Comparison of ENCODE assay signal across 22 cellular contexts in the genomic region with DNA sequence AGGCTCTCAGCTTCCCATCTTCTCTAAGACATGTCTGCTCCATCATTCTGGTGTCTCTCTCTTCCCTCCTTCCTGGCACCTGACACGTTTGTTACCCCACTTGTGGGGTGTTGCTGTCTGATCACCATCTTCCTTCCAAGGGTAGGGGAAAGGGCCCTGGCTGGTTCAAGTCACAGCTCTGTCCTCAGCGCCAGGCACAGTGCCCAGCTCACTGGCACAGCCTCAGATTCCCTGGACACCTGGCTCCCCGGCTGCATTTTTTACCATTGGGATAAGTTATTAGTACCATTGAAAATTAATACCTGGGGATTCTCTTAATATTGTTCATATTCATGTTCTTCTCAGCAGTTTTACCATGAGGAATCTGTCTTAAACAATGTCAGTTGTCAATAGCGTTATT. TPM values are rescaled to one million over a fixed set of nuclear protein-coding genes. Genes with fewer than 3 reads are reported as not detected.
A peak's percentile ranks its signal among the peaks of the same experiment; 100 is the strongest.
DNase-seq lines count a peak whose midpoint lies in the region; ATAC-seq and TF ChIP-seq lines count a peak whose summit lies in the region.
"Had no signal": no experiment of that assay in that cellular context is flagged by ENCODE, and none has a peak within 500 bp of the region (broad histone marks: within the 10 kb centered on the region; RNA-seq: fewer than 3 reads in every experiment).

No MANE protein-coding gene starts in this region.

- peaks cover 95% of the 10 kb centered on the region for H3K36me3 ChIP-seq in BLaER1
- H3K36me3 ChIP-seq in BLaER1 treated with 17β-estradiol and CSF1 and Interleukin-3, amounts not matched to agents 10 nM and 100 nM, result peaks cover 94 to 98% (median 96%) of the 10 kb centered on the region in 11 experiments
- H3K36me3 ChIP-seq in adrenal gland (replicated peaks in 1 of 2), result peaks cover 0 to 63% of the 10 kb centered on the region in 2 donors
- peaks cover 0 to 61% of the 10 kb centered on the region in 2 donors for H3K36me3 ChIP-seq in gastrocnemius medialis

- no peak overlapping the region for H3K4me3 ChIP-seq in BLaER1
- H3K4me3 ChIP-seq in BLaER1 treated with 17β-estradiol and CSF1 and Interleukin-3, amounts not matched to agents 10 nM and 100 nM, result no peak overlapping the region
- no peak overlapping the region for H3K4me3 ChIP-seq in adrenal gland
- no peak overlapping the region for H3K4me3 ChIP-seq in gastrocnemius medialis
- H3K4me3 ChIP-seq: GM12878, GM23248, PC-9 had no signal

- H3K4me2 ChIP-seq in BLaER1, result no peak overlapping the region
- H3K4me2 ChIP-seq in BLaER1 treated with 17β-estradiol and CSF1 and Interleukin-3, amounts not matched to agents 10 nM and 100 nM, result no peak overlapping the region
- H3K4me2 ChIP-seq: PC-9 had no signal

- WGBS in adrenal gland, 4 donors, result 79 to 89% (median 87%) methylated on average over 4 of the region's 4 CpGs

- no peak overlapping the region for H3K9ac ChIP-seq in BLaER1
- peak overlapping the region in 4 of 11 experiments; percentile 4 to 29 (median 24); a peak in 4 of 22 replicates for H3K9ac ChIP-seq in BLaER1 treated with 17β-estradiol and CSF1 and Interleukin-3, amounts not matched to agents 10 nM and 100 nM
- H3K9ac ChIP-seq: GM23248 had no signal

- in situ Hi-C loops in G401 (cut with HindIII; ENCODE audit: low sequenced_read_pairs), result no loop called here
- in situ Hi-C loops in gastrocnemius medialis (cut with MboI; ENCODE audit: low sequenced_read_pairs in 4 of 4), result loop anchor here (5.0 to 25.0 kb wide), 5 partner anchors 86 to 174 kb away; no protein-coding TSS in a partner anchor

- intact Hi-C loops in adrenal gland (cut with DNase I) (loop anchor here (5.0 to 10.0 kb wide), 3 partner anchors 66 to 166 kb away; no protein-coding TSS in a partner anchor), Right ventricle myocardium inferior (cut with DNase I) (loop anchor here (5.0 kb wide), 2 partner anchors 49 to 164 kb away; a partner anchor contains a TSS), gastrocnemius medialis (cut with DNase I; ENCODE audit: low total_unique reads) (loop anchor here (5.0 to 10.0 kb wide), 2 partner anchors 54 to 166 kb away; no protein-coding TSS in a partner anchor)

- TF ChIP-seq POLR2A in adrenal gland (IDR thresholded peaks at IDR 0.05) (no peak), gastrocnemius medialis (IDR thresholded peaks at IDR 0.05) (no peak)

- peak; percentile 62 for DNase-seq in G401 (ENCODE audit: low spot score)
- peak; percentile 51 for DNase-seq in cerebellar cortex (ENCODE audit: low spot score)
- no peak for DNase-seq in inferior parietal cortex (ENCODE audit: extremely low spot score)
- no peak for DNase-seq in adrenal gland
- DNase-seq in Right ventricle myocardium inferior (ENCODE audit: missing footprints), result no peak
- DNase-seq in gastrocnemius medialis, result no peak
- DNase-seq: DMS53, GDM1, GM23248, H7, KBM-7, MM.1S, NCI-H1417, NCI-H1694, NCI-H2029 treated with DMSO at 0.1 percent for 48 hours, NCI-H2227 treated with DMSO at 0.1 percent for 48 hours, NCI-H526 treated with DMSO at 0.1 percent for 48 hours, PC-9, SHP77 had no signal

- ATAC-seq in Right ventricle myocardium inferior (no peak), gastrocnemius medialis (no peak)
- ATAC-seq: GM12878 had no signal

- H3K9me3 ChIP-seq in BLaER1 (no peaks in the 10 kb centered on the region), adrenal gland (replicated peaks in 1 of 3) (no peaks in the 10 kb centered on the region), gastrocnemius medialis (no peaks in the 10 kb centered on the region)
- H3K9me3 ChIP-seq in BLaER1 treated with 17β-estradiol and CSF1 and Interleukin-3, amounts not matched to agents 10 nM and 100 nM (replicated peaks in 1 of 11), result no peaks in the 10 kb centered on the region

- peaks cover 81% of the 10 kb centered on the region for H4K20me1 ChIP-seq in BLaER1
- H4K20me1 ChIP-seq in BLaER1 treated with 17β-estradiol and CSF1 and Interleukin-3, amounts not matched to agents 10 nM and 100 nM, result peaks cover 38 to 83% (median 53%) of the 10 kb centered on the region in 11 experiments; a peak in 21 of 22 replicates

- TF ChIP-seq CTCF in adrenal gland (IDR thresholded peaks at IDR 0.05) (no peak), gastrocnemius medialis (IDR thresholded peaks at IDR 0.05 in 4 of 5, conservative IDR thresholded peaks at IDR 0.05 in 1 of 5) (no peak)

- H3K27me3 ChIP-seq in BLaER1, result no peaks in the 10 kb centered on the region
- H3K27me3 ChIP-seq in BLaER1 treated with 17β-estradiol and CSF1 and Interleukin-3, amounts not matched to agents 10 nM and 100 nM, result no peaks in the 10 kb centered on the region
- H3K27me3 ChIP-seq in adrenal gland, result no peaks in the 10 kb centered on the region
- H3K27me3 ChIP-seq in gastrocnemius medialis, result no peaks in the 10 kb centered on the region

- peak overlapping the region; percentile 52; the same call in 1 of the 2 replicates for H3K27ac ChIP-seq in BLaER1
- peak overlapping the region in 6 of 11 experiments; percentile 11 to 56 (median 20); a peak in 10 of 22 replicates for H3K27ac ChIP-seq in BLaER1 treated with 17β-estradiol and CSF1 and Interleukin-3, amounts not matched to agents 10 nM and 100 nM
- H3K27ac ChIP-seq in adrenal gland, result no peak overlapping the region
- H3K27ac ChIP-seq in gastrocnemius medialis, result peak overlapping the region in 1 of 4 donors; percentile 14
- H3K27ac ChIP-seq: GM23248, PC-9 had no signal

- peaks cover 47% of the 10 kb centered on the region for H3K4me1 ChIP-seq in BLaER1
- peaks cover 19 to 46% (median 35%) of the 10 kb centered on the region in 10 experiments for H3K4me1 ChIP-seq in BLaER1 treated with 17β-estradiol and CSF1 and Interleukin-3, amounts not matched to agents 10 nM and 100 nM
- H3K4me1 ChIP-seq in adrenal gland (replicated peaks in 1 of 2), result peaks cover 0 to 7% of the 10 kb centered on the region in 2 donors
- H3K4me1 ChIP-seq in gastrocnemius medialis, result peaks cover 11 to 15% of the 10 kb centered on the region in 2 donors

RNA-seq across cellular contexts. Expression of a gene that starts 50.8 kb away (rescaled TPM):
- total RNA-seq in G401 (2014; rRNA removed; shearing (Covaris generic)), result 38.2 and 47.4 TPM in 2 replicates
- total RNA-seq in adrenal gland (1,000 to 10,000 TPM in 1 of 8 donors, 100 to 1,000 TPM in 5, 10 to 100 TPM in 2; 87.2 to 2,114 (median 204) TPM), Right ventricle myocardium inferior (12.8 TPM), gastrocnemius medialis (1 to 10 TPM; 1.2 to 6.0 (median 3.9) TPM)
- 100 to 1,000 TPM in 2 of 3 donors, 10 to 100 TPM in 1; 35.4 to 121 (median 105) TPM for polyA plus RNA-seq in adrenal gland

Comparison
In these comparisons a context has a peak if more than half of its experiments do, and no peak if none do; other contexts are left out.
1. H3K27ac ChIP-seq: peak in BLaER1 (single experiment) and BLaER1 treated with 17β-estradiol and CSF1 and Interleukin-3, amounts not matched to agents 10 nM and 100 nM (6 of 11); none in adrenal gland (0 of 5).
2. DNase-seq: peak in G401 (single experiment) and cerebellar cortex (single experiment); none in inferior parietal cortex (single experiment), adrenal gland (0 of 7), Right ventricle myocardium inferior (single experiment) and gastrocnemius medialis (0 of 2).